1 cellular context compared by ENCODE assay signal in the genomic region with DNA sequence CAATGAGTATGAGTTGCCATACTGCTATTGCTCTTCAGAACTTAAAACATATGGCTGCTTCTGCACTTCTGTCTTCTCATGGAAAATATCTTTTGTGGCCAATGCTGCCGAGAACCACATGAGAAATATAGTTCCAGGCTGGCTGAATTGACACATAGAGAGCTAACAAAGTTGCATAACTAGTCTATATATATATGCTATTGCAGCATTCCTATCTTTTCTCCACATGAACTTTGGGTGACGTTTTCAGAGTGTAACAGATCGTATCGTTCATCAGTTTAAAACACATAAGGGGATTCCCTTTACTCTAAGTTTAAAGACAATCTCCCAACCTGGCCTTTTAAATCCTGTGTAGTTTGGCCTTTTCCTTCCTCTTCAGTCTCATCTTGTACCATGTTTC.
TF ChIP-seq lines count a peak whose summit lies in the region.

No MANE protein-coding gene starts in this region.

TF ChIP-seq in IMR-90, 13 proteins besides CTCF, POLR2A, EP300 and RAD21:
- TF ChIP-seq BHLHE40 (IDR thresholded peaks at IDR 0.05; ENCODE audit: low read depth, low read length) (no peak), MXI1 (IDR thresholded peaks at IDR 0.05; ENCODE audit: borderline replicate concordance, low read depth, low read length) (no peak), CHD1 (IDR thresholded peaks at IDR 0.05; ENCODE audit: low read depth, low read length) (no peak), FOS (IDR thresholded peaks at IDR 0.05; ENCODE audit: low read depth, low read length) (no peak), RCOR1 (IDR thresholded peaks at IDR 0.05; ENCODE audit: insufficient replicate concordance, low read length) (no peak), MAFK (IDR thresholded peaks at IDR 0.05; ENCODE audit: low read depth, low read length) (no peak), MAZ (IDR thresholded peaks at IDR 0.05; ENCODE audit: borderline replicate concordance, low read depth, low read length) (no peak)
- TF ChIP-seq, protein P1, sequence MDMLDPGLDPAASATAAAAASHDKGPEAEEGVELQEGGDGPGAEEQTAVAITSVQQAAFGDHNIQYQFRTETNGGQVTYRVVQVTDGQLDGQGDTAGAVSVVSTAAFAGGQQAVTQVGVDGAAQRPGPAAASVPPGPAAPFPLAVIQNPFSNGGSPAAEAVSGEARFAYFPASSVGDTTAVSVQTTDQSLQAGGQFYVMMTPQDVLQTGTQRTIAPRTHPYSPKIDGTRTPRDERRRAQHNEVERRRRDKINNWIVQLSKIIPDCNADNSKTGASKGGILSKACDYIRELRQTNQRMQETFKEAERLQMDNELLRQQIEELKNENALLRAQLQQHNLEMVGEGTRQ (IDR thresholded peaks at IDR 0.05; ENCODE audit: low read depth, low read length), result no peak
